22 cellular contexts compared by ENCODE assay signal in genomic region chr20:61835301-61835700, GRCh38.
"Had no signal": no experiment of that assay in that cellular context is flagged by ENCODE, and none has a peak within 500 bp of the region (broad histone marks: within the 10 kb centered on the region; RNA-seq: fewer than 3 reads in every experiment).

No MANE protein-coding gene starts in this region.

- ATAC-seq: activated CD4-positive, alpha-beta T cell treated with anti-CD3 and anti-CD28 coated beads for 36 hours; body of pancreas; foreskin keratinocyte; left lobe of liver; right cardiac atrium; WTC11 had no signal

- H3K4me1 Mint-ChIP-seq: activated CD4-positive, alpha-beta T cell treated with anti-CD3 and anti-CD28 coated beads for 36 hours; activated naive CD8-positive, alpha-beta T cell treated with anti-CD3 and anti-CD28 coated beads, Interleukin-2, amount 10 ng/mL, durations not matched to agents 7 days and 5 days; endodermal cell; naive B cell; WTC11 had no signal

- H3K36me3 ChIP-seq: prostate gland, stomach, vagina had no signal

- H3K9me3 Mint-ChIP-seq: activated naive CD8-positive, alpha-beta T cell treated with anti-CD3 and anti-CD28 coated beads, Interleukin-2, amount 10 ng/mL, durations not matched to agents 7 days and 5 days; activated T-helper 1 cell treated with anti-CD3 and anti-CD28 coated beads, Interleukin-12 subunit alpha, Interleukin-12 subunit beta, Interleukin-2, Interleukin-4 antibody, amounts not matched to agents 30 ng/mL and 10 ng/mL and 1 ng/mL, durations not matched to agents 14 hours and 24 hours and 36 hours; endodermal cell; neural crest cell had no signal

- H3K9me3 ChIP-seq: body of pancreas, prostate gland, stomach, vagina had no signal

- DNase-seq: activated CD4-positive, alpha-beta T cell treated with anti-CD3 and anti-CD28 coated beads for 36 hours; activated CD4-positive, alpha-beta T cell treated with anti-CD3 and anti-CD28 coated beads, Interleukin-2, amount 50 U/mL, for 48 hours; activated naive CD8-positive, alpha-beta T cell treated with anti-CD3 and anti-CD28 coated beads, Interleukin-2, amount 10 ng/mL, durations not matched to agents 7 days and 5 days; amygdala; body of pancreas; dorsolateral prefrontal cortex; endodermal cell; foreskin keratinocyte; hippocampal formation; naive B cell; stimulated activated CD4-positive, alpha-beta T cell treated with anti-CD3 and anti-CD28 coated beads, Interleukin-4, amount 100 ng/mL, for 1 hour; stomach; trophoblast cell had no signal

- H3K4me3 ChIP-seq: body of pancreas, dorsolateral prefrontal cortex, prostate gland, skin epidermis, stomach, vagina had no signal

- H3K4me1 ChIP-seq: body of pancreas, foreskin keratinocyte, prostate gland, stomach, vagina had no signal

- H3K4me3 Mint-ChIP-seq: activated CD4-positive, alpha-beta T cell treated with anti-CD3 and anti-CD28 coated beads for 36 hours; activated naive CD8-positive, alpha-beta T cell treated with anti-CD3 and anti-CD28 coated beads, Interleukin-2, amount 10 ng/mL, durations not matched to agents 7 days and 5 days; activated T-helper 1 cell treated with anti-CD3 and anti-CD28 coated beads, Interleukin-12 subunit alpha, Interleukin-12 subunit beta, Interleukin-2, Interleukin-4 antibody, amounts not matched to agents 30 ng/mL and 10 ng/mL and 1 ng/mL, durations not matched to agents 14 hours and 24 hours and 36 hours; endodermal cell; naive B cell; neural crest cell; WTC11 had no signal

- H3K27ac ChIP-seq: body of pancreas, dorsolateral prefrontal cortex, epithelial cell of prostate, foreskin keratinocyte, prostate gland, skin epidermis, stomach, vagina had no signal

- H3K27me3 ChIP-seq: body of pancreas, vagina had no signal

- H3K27ac Mint-ChIP-seq: activated CD4-positive, alpha-beta T cell treated with anti-CD3 and anti-CD28 coated beads for 36 hours; activated naive CD8-positive, alpha-beta T cell treated with anti-CD3 and anti-CD28 coated beads, Interleukin-2, amount 10 ng/mL, durations not matched to agents 7 days and 5 days; activated T-helper 1 cell treated with anti-CD3 and anti-CD28 coated beads, Interleukin-12 subunit alpha, Interleukin-12 subunit beta, Interleukin-2, Interleukin-4 antibody, amounts not matched to agents 30 ng/mL and 10 ng/mL and 1 ng/mL, durations not matched to agents 14 hours and 24 hours and 36 hours; endodermal cell; naive B cell; WTC11 had no signal

- H3K36me3 Mint-ChIP-seq: activated naive CD8-positive, alpha-beta T cell treated with anti-CD3 and anti-CD28 coated beads, Interleukin-2, amount 10 ng/mL, durations not matched to agents 7 days and 5 days; naive B cell; WTC11 had no signal

- H3K27me3 Mint-ChIP-seq: activated naive CD8-positive, alpha-beta T cell treated with anti-CD3 and anti-CD28 coated beads, Interleukin-2, amount 10 ng/mL, durations not matched to agents 7 days and 5 days had no signal
